21 cellular contexts compared by ENCODE assay signal in genomic region chr6:140372064-140372463, GRCh38.
DNase-seq lines count a peak whose midpoint lies in the region; ATAC-seq, FAIRE-seq and TF ChIP-seq lines count a peak whose summit lies in the region.
"Had no signal": no experiment of that assay in that cellular context is flagged by ENCODE, and none has a peak within 500 bp of the region (broad histone marks: within the 10 kb centered on the region; RNA-seq: fewer than 3 reads in every experiment).

No MANE protein-coding gene starts in this region.

- no TSS peak for BruUV-seq in IMR-90 (replicated peaks; lab: Mats Ljungman, UMichigan)

- H4K5ac ChIP-seq in IMR-90 (ENCODE audit: low read depth, low read length): peak overlapping the region; percentile 92; the same call in 1 of the 2 replicates

- H4K20me1 ChIP-seq in IMR-90 (ENCODE audit: insufficient read depth, low read length): no peaks in the 10 kb centered on the region

- H3K27ac ChIP-seq in IMR-90 (ENCODE audit: insufficient read depth, low read length): no peak overlapping the region
- H3K27ac ChIP-seq: RWPE1 had no signal

- no peak for ATAC-seq in IMR-90 (ENCODE audit: low read depth)
- ATAC-seq in WTC11: 0 out of 2 replicates have a peak, but pooled peaks have one; percentile 47
- ATAC-seq in activated T-cell treated with anti-CD3 and anti-CD28 coated beads, Interleukin-2, amount 50 U/mL, for 4 hours: no peak

- no peak overlapping the region for H3K56ac ChIP-seq in IMR-90 (ENCODE audit: extremely low read depth, insufficient read depth, low read length)

- H3K23ac ChIP-seq in IMR-90 (ENCODE audit: low read depth, low read length): peak overlapping the region; percentile 76; the same call in 1 of the 2 replicates

- H2AK5ac ChIP-seq in IMR-90 (ENCODE audit: low read depth, low read length): peak overlapping the region; percentile 94; the same call in 1 of the 2 replicates

- CTCF ChIA-PET in IMR-90 (lab: Yijun Ruan, JAX) (interaction anchor here (0.6 to 1.1 kb wide), 4 partner anchors 16 to 995 kb away, joined by 3 read pairs; no protein-coding TSS in a partner anchor), WTC11 (lab: Charles Lee) (no interaction called here)

- no peak overlapping the region for H3K4me2 ChIP-seq in IMR-90 (ENCODE audit: low read depth, low read length)

- peak overlapping the region; percentile 76; the same call in 1 of the 2 replicates for H3K27ac Mint-ChIP-seq in WTC11

- H2BK20ac ChIP-seq in IMR-90 (ENCODE audit: low read depth, low read length): peak overlapping the region; percentile 97

- no peaks in the 10 kb centered on the region for H3K36me3 ChIP-seq in IMR-90 (ENCODE audit: control insufficient read depth, insufficient read depth, low read length)
- H3K36me3 ChIP-seq: HAP-1 had no signal

- H3K4me1 ChIP-seq in IMR-90 (ENCODE audit: control insufficient read depth, insufficient read depth, low read length): peaks cover 2% of the 10 kb centered on the region; the same call in 1 of the 2 replicates
- H3K4me1 ChIP-seq: HAP-1 had no signal

- peaks cover 19% of the 10 kb centered on the region for H3K9me3 Mint-ChIP-seq in WTC11
- H3K9me3 Mint-ChIP-seq in activated T-cell treated with anti-CD3 and anti-CD28 coated beads, Interleukin-2, amount 50 U/mL, for 4 hours: no peaks in the 10 kb centered on the region

- H2AFZ ChIP-seq in IMR-90 (replicated peaks; ENCODE audit: low read length, poor library complexity): no peak overlapping the region

- TF ChIP-seq CTCF in IMR-90 (conservative IDR thresholded peaks at IDR 0.05; ENCODE audit: low read depth, low read length) (no peak), WTC11 (IDR thresholded peaks at IDR 0.05) (no peak)

- dilution Hi-C loops in IMR-90 (cut with HindIII; ENCODE audit: low sequenced_read_pairs, unreplicated experiment): no loop called here

- peaks cover 25% of the 10 kb centered on the region for H3K36me3 Mint-ChIP-seq in WTC11
- H3K36me3 Mint-ChIP-seq in activated T-cell treated with anti-CD3 and anti-CD28 coated beads, Interleukin-2, amount 50 U/mL, for 4 hours (ENCODE audit: insufficient read depth): no peaks in the 10 kb centered on the region

- no peak overlapping the region for H2AK9ac ChIP-seq in IMR-90 (replicated peaks; ENCODE audit: low read depth, low read length, poor library complexity)

- peaks cover 15% of the 10 kb centered on the region for H3K4me1 Mint-ChIP-seq in WTC11
- no peaks in the 10 kb centered on the region for H3K4me1 Mint-ChIP-seq in activated T-cell treated with anti-CD3 and anti-CD28 coated beads, Interleukin-2, amount 50 U/mL, for 4 hours (ENCODE audit: low read depth)

- peak overlapping the region; percentile 89 for H3K4ac ChIP-seq in IMR-90 (ENCODE audit: low read depth, low read length)

- no CpG with 5 or more reads among the region's 4 CpGs for WGBS in IMR-90 (ENCODE audit: extremely low coverage in 2 of 2, insufficient read length in 1 of 2), 2 experiments

- H3K79me1 ChIP-seq in IMR-90 (ENCODE audit: low read depth in 1 of 2, low read length in 2 of 2): no peaks in the 10 kb centered on the region

- H2BK5ac ChIP-seq in IMR-90 (ENCODE audit: low read depth, low read length, poor library complexity, severe bottlenecking): peak overlapping the region; percentile 20

- TF ChIP-seq POLR2A in IMR-90 (IDR thresholded peaks at IDR 0.05; ENCODE audit: low read depth, low read length) (no peak), H54 (IDR thresholded peaks at IDR 0.05; ENCODE audit: low read depth, low read length) (no peak)

- in situ Hi-C loops in IMR-90 (cut with MboI; ENCODE audit: low sequenced_read_pairs): no loop called here

- peak overlapping the region; percentile 100 for H2BK15ac ChIP-seq in IMR-90 (ENCODE audit: low read depth, low read length)

- H3K18ac ChIP-seq in IMR-90 (ENCODE audit: low read depth, low read length): peak overlapping the region; percentile 91; the same call in 1 of the 2 replicates

- TF ChIP-seq RAD21 in IMR-90 (IDR thresholded peaks at IDR 0.05; ENCODE audit: low read length): no peak

- no peaks in the 10 kb centered on the region for H3K9me3 ChIP-seq in IMR-90 (ENCODE audit: control insufficient read depth, insufficient read depth, low read length)
- H3K9me3 ChIP-seq: HAP-1 had no signal

- no peak for DNase-seq in IMR-90
- no peak for DNase-seq in WTC11 (ENCODE audit: low spot score)
- peak; percentile 12 for DNase-seq in iPS-NIHi11 (ENCODE audit: low spot score)
- no peak for DNase-seq in activated T-cell treated with anti-CD3 and anti-CD28 coated beads, Interleukin-2, amount 50 U/mL, for 4 hours
- no peak for DNase-seq in activated CD4-positive, alpha-beta T cell treated with anti-CD3 and anti-CD28 coated beads for 1 hour
- no peak for DNase-seq in H54 (ENCODE audit: insufficient read length, low spot score)
- no peak for DNase-seq in NCI-H1930 (lab: John Stamatoyannopoulos, UW)
- DNase-seq: ACHN, C1 segment of cervical spinal cord, Kasumi-1, NCI-H1092 treated with DMSO at 0.1 percent for 48 hours, NCI-H146, NCI-H2081 treated with DMSO at 0.1 percent for 48 hours, NCI-H510A, NCI-H774, SIG-M5 had no signal

- H3K9me1 ChIP-seq in IMR-90 (ENCODE audit: insufficient read depth, low read length): peaks cover 3% of the 10 kb centered on the region; the same call in 1 of the 2 replicates

- H4K8ac ChIP-seq in IMR-90 (ENCODE audit: low read depth in 2 of 2, low read length in 2 of 2): peak overlapping the region; percentile 86 to 93

- H2BK120ac ChIP-seq in IMR-90 (ENCODE audit: low read depth, low read length): peak overlapping the region; percentile 96

- no peaks in the 10 kb centered on the region for H3K27me3 ChIP-seq in IMR-90 (ENCODE audit: control insufficient read depth, insufficient read depth, low read length)

- intact Hi-C loops in IMR-90 (cut with micrococcal nuclease): no loop called here

- H4K91ac ChIP-seq in IMR-90 (ENCODE audit: insufficient read depth, low read depth, low read length): peak overlapping the region; percentile 66; the same call in 1 of the 2 replicates

- no peak overlapping the region for H3K4me3 ChIP-seq in IMR-90 (ENCODE audit: insufficient read depth, low read depth, low read length)
- H3K4me3 ChIP-seq: HAP-1 had no signal

- peak overlapping the region; percentile 98 for H3K14ac ChIP-seq in IMR-90 (replicated peaks; ENCODE audit: low read depth, low read length)

- H3K27me3 Mint-ChIP-seq in WTC11 (ENCODE audit: low read depth): peaks cover 2% of the 10 kb centered on the region; the same call in 1 of the 2 replicates
- H3K27me3 Mint-ChIP-seq in activated T-cell treated with anti-CD3 and anti-CD28 coated beads, Interleukin-2, amount 50 U/mL, for 4 hours (ENCODE audit: low read depth): no peaks in the 10 kb centered on the region

- H3K4me3 Mint-ChIP-seq in WTC11: no peak overlapping the region
- H3K4me3 Mint-ChIP-seq in activated T-cell treated with anti-CD3 and anti-CD28 coated beads, Interleukin-2, amount 50 U/mL, for 4 hours: no peak overlapping the region

- POLR2A ChIA-PET in IMR-90 (lab: Charles Lee; ENCODE audit: unreplicated experiment) (no interaction called here), WTC11 (lab: Charles Lee) (no interaction called here)

- no peak overlapping the region for H3K9ac ChIP-seq in IMR-90 (ENCODE audit: low read depth, low read length)

- no peak for FAIRE-seq in H54 (lab: Jason Lieb, UNC)
- FAIRE-seq: D721Med, GM12892, GM18507 had no signal

TF ChIP-seq in IMR-90, 13 proteins besides CTCF, POLR2A, EP300 and RAD21:
- TF ChIP-seq RFX5 (IDR thresholded peaks at IDR 0.05; ENCODE audit: low read depth, low read length) (no peak), MAFK (IDR thresholded peaks at IDR 0.05; ENCODE audit: low read depth, low read length) (no peak)

TF ChIP-seq in WTC11, 78 proteins besides CTCF, POLR2A, EP300 and RAD21:
- TF ChIP-seq TEAD1 (CRISPR knock-in tag; IDR thresholded peaks at IDR 0.05) (0 out of 2 replicates have a peak, but pooled peaks have one; percentile 32), RORB (CRISPR knock-in tag; IDR thresholded peaks at IDR 0.05) (no peak)
